1 cellular context compared by ENCODE assay signal in the genomic region with DNA sequence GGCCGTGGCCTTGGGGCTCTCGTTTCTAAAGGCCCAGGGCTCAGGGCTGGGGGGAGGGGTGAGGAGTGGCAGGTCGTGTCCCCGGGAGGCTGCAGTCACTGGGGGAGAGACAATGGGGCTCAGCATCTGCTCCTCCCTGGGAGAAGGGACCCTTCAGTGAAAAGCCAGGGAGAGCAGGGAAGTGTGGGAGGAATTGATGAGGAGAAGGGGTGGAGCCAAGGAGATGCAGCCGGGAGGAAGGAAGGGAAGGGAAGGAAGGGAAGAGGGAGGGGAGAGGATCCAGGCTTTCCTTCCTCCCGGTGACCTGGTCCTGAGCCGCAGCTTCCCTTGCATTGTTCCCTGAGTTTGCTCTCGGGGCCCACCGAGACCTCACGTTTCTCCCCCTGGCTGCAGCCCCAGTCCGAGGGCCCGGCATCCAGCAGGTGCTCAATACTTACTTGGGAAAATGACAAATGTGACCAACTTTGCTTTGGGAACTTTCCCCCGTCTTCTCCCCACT.
TF ChIP-seq lines count a peak whose summit lies in the region.

No MANE protein-coding gene starts in this region.

TF ChIP-seq in HepG2, 621 proteins besides CTCF, POLR2A, EP300 and RAD21:
- TF ChIP-seq SMAD9 (CRISPR knock-in tag; IDR thresholded peaks at IDR 0.05), result no peak
- TF ChIP-seq CBX2 (IDR thresholded peaks at IDR 0.05; ENCODE audit: low read depth, low read length), result no peak
- TF ChIP-seq CBX2 (CRISPR knock-in tag; IDR thresholded peaks at IDR 0.05; ENCODE audit: low read depth), result no peak
- TF ChIP-seq ZNF749 (CRISPR knock-in tag; IDR thresholded peaks at IDR 0.05; ENCODE audit: borderline replicate concordance), result no peak
- TF ChIP-seq ZNF816 (CRISPR knock-in tag; IDR thresholded peaks at IDR 0.05; ENCODE audit: borderline replicate concordance), result no peak
- TF ChIP-seq ZBTB3 (CRISPR knock-in tag; IDR thresholded peaks at IDR 0.05; ENCODE audit: borderline replicate concordance, low read depth), result no peak
- no peak for TF ChIP-seq ZNF232 (CRISPR knock-in tag; IDR thresholded peaks at IDR 0.05; ENCODE audit: borderline replicate concordance)
- TF ChIP-seq SP4 (CRISPR knock-in tag; IDR thresholded peaks at IDR 0.05), result no peak
- TF ChIP-seq, protein P1, sequence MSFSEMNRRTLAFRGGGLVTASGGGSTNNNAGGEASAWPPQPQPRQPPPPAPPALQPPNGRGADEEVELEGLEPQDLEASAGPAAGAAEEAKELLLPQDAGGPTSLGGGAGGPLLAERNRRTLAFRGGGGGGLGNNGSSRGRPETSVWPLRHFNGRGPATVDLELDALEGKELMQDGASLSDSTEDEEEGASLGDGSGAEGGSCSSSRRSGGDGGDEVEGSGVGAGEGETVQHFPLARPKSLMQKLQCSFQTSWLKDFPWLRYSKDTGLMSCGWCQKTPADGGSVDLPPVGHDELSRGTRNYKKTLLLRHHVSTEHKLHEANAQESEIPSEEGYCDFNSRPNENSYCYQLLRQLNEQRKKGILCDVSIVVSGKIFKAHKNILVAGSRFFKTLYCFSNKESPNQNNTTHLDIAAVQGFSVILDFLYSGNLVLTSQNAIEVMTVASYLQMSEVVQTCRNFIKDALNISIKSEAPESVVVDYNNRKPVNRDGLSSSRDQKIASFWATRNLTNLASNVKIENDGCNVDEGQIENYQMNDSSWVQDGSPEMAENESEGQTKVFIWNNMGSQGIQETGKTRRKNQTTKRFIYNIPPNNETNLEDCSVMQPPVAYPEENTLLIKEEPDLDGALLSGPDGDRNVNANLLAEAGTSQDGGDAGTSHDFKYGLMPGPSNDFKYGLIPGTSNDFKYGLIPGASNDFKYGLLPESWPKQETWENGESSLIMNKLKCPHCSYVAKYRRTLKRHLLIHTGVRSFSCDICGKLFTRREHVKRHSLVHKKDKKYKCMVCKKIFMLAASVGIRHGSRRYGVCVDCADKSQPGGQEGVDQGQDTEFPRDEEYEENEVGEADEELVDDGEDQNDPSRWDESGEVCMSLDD (CRISPR knock-in tag; IDR thresholded peaks at IDR 0.05; ENCODE audit: borderline replicate concordance), result peak; percentile 40; the same call in 1 of the 2 replicates
- no peak for TF ChIP-seq SP5 (CRISPR knock-in tag; IDR thresholded peaks at IDR 0.05; ENCODE audit: borderline replicate concordance, low read depth)
- TF ChIP-seq ATF7 (IDR thresholded peaks at IDR 0.05), result no peak
- TF ChIP-seq ATF7 (CRISPR knock-in tag; IDR thresholded peaks at IDR 0.05), result no peak
- TF ChIP-seq, protein P2, sequence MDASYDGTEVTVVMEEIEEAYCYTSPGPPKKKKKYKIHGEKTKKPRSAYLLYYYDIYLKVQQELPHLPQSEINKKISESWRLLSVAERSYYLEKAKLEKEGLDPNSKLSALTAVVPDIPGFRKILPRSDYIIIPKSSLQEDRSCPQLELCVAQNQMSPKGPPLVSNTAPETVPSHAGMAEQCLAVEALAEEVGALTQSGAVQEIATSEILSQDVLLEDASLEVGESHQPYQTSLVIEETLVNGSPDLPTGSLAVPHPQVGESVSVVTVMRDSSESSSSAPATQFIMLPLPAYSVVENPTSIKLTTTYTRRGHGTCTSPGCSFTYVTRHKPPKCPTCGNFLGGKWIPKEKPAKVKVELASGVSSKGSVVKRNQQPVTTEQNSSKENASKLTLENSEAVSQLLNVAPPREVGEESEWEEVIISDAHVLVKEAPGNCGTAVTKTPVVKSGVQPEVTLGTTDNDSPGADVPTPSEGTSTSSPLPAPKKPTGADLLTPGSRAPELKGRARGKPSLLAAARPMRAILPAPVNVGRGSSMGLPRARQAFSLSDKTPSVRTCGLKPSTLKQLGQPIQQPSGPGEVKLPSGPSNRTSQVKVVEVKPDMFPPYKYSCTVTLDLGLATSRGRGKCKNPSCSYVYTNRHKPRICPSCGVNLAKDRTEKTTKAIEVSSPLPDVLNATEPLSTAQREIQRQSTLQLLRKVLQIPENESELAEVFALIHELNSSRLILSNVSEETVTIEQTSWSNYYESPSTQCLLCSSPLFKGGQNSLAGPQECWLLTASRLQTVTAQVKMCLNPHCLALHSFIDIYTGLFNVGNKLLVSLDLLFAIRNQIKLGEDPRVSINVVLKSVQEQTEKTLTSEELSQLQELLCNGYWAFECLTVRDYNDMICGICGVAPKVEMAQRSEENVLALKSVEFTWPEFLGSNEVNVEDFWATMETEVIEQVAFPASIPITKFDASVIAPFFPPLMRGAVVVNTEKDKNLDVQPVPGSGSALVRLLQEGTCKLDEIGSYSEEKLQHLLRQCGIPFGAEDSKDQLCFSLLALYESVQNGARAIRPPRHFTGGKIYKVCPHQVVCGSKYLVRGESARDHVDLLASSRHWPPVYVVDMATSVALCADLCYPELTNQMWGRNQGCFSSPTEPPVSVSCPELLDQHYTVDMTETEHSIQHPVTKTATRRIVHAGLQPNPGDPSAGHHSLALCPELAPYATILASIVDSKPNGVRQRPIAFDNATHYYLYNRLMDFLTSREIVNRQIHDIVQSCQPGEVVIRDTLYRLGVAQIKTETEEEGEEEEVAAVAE (CRISPR knock-in tag; IDR thresholded peaks at IDR 0.05; ENCODE audit: borderline replicate concordance), result no peak
- TF ChIP-seq ZKSCAN8 (CRISPR knock-in tag; IDR thresholded peaks at IDR 0.05; ENCODE audit: borderline replicate concordance), result peak; percentile 37; the same call in 1 of the 2 replicates
- no peak for TF ChIP-seq ZNF557 (CRISPR knock-in tag; IDR thresholded peaks at IDR 0.05)
- TF ChIP-seq SALL1 (CRISPR knock-in tag; IDR thresholded peaks at IDR 0.05), result 0 out of 2 replicates have a peak, but pooled peaks have one; percentile 18
- TF ChIP-seq, protein P3, sequence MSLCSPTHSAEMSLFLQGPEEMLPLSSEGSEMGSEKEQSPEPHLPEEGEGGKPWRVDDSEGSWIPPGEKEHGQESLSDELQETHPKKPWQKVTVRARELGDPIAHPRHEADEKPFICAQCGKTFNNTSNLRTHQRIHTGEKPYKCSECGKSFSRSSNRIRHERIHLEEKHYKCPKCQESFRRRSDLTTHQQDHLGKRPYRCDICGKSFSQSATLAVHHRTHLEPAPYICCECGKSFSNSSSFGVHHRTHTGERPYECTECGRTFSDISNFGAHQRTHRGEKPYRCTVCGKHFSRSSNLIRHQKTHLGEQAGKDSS (CRISPR knock-in tag; IDR thresholded peaks at IDR 0.05; ENCODE audit: borderline replicate concordance, low read depth), result 0 out of 2 replicates have a peak, but pooled peaks have one; percentile 36
- 0 out of 2 replicates have a peak, but pooled peaks have one; percentile 4 for TF ChIP-seq RARA (CRISPR knock-in tag; IDR thresholded peaks at IDR 0.05)
- TF ChIP-seq, protein P4, sequence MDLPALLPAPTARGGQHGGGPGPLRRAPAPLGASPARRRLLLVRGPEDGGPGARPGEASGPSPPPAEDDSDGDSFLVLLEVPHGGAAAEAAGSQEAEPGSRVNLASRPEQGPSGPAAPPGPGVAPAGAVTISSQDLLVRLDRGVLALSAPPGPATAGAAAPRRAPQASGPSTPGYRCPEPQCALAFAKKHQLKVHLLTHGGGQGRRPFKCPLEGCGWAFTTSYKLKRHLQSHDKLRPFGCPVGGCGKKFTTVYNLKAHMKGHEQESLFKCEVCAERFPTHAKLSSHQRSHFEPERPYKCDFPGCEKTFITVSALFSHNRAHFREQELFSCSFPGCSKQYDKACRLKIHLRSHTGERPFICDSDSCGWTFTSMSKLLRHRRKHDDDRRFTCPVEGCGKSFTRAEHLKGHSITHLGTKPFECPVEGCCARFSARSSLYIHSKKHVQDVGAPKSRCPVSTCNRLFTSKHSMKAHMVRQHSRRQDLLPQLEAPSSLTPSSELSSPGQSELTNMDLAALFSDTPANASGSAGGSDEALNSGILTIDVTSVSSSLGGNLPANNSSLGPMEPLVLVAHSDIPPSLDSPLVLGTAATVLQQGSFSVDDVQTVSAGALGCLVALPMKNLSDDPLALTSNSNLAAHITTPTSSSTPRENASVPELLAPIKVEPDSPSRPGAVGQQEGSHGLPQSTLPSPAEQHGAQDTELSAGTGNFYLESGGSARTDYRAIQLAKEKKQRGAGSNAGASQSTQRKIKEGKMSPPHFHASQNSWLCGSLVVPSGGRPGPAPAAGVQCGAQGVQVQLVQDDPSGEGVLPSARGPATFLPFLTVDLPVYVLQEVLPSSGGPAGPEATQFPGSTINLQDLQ (CRISPR knock-in tag; IDR thresholded peaks at IDR 0.05), result no peak
- no peak for TF ChIP-seq POGZ (CRISPR knock-in tag; IDR thresholded peaks at IDR 0.05)
- TF ChIP-seq RBFOX2 (IDR thresholded peaks at IDR 0.05; ENCODE audit: low read depth, low read length), result no peak
- TF ChIP-seq ZNF12 (CRISPR knock-in tag; IDR thresholded peaks at IDR 0.05), result no peak
- TF ChIP-seq, protein P5, sequence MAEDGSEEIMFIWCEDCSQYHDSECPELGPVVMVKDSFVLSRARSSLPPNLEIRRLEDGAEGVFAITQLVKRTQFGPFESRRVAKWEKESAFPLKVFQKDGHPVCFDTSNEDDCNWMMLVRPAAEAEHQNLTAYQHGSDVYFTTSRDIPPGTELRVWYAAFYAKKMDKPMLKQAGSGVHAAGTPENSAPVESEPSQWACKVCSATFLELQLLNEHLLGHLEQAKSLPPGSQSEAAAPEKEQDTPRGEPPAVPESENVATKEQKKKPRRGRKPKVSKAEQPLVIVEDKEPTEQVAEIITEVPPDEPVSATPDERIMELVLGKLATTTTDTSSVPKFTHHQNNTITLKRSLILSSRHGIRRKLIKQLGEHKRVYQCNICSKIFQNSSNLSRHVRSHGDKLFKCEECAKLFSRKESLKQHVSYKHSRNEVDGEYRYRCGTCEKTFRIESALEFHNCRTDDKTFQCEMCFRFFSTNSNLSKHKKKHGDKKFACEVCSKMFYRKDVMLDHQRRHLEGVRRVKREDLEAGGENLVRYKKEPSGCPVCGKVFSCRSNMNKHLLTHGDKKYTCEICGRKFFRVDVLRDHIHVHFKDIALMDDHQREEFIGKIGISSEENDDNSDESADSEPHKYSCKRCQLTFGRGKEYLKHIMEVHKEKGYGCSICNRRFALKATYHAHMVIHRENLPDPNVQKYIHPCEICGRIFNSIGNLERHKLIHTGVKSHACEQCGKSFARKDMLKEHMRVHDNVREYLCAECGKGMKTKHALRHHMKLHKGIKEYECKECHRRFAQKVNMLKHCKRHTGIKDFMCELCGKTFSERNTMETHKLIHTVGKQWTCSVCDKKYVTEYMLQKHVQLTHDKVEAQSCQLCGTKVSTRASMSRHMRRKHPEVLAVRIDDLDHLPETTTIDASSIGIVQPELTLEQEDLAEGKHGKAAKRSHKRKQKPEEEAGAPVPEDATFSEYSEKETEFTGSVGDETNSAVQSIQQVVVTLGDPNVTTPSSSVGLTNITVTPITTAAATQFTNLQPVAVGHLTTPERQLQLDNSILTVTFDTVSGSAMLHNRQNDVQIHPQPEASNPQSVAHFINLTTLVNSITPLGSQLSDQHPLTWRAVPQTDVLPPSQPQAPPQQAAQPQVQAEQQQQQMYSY (CRISPR knock-in tag; IDR thresholded peaks at IDR 0.05), result peak; percentile 63; the same call in 1 of the 2 replicates
- TF ChIP-seq, protein P6, sequence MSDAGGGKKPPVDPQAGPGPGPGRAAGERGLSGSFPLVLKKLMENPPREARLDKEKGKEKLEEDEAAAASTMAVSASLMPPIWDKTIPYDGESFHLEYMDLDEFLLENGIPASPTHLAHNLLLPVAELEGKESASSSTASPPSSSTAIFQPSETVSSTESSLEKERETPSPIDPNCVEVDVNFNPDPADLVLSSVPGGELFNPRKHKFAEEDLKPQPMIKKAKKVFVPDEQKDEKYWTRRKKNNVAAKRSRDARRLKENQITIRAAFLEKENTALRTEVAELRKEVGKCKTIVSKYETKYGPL (CRISPR knock-in tag; IDR thresholded peaks at IDR 0.05), result no peak
- TF ChIP-seq ZNF563 (CRISPR knock-in tag; IDR thresholded peaks at IDR 0.05), result 0 out of 2 replicates have a peak, but pooled peaks have one; percentile 10
- 0 out of 2 replicates have a peak, but pooled peaks have one; percentile 1 for TF ChIP-seq ZIK1 (CRISPR knock-in tag; IDR thresholded peaks at IDR 0.05; ENCODE audit: borderline replicate concordance, low read depth)
